ENCODE assay signal across 22 cellular contexts in the genomic region with DNA sequence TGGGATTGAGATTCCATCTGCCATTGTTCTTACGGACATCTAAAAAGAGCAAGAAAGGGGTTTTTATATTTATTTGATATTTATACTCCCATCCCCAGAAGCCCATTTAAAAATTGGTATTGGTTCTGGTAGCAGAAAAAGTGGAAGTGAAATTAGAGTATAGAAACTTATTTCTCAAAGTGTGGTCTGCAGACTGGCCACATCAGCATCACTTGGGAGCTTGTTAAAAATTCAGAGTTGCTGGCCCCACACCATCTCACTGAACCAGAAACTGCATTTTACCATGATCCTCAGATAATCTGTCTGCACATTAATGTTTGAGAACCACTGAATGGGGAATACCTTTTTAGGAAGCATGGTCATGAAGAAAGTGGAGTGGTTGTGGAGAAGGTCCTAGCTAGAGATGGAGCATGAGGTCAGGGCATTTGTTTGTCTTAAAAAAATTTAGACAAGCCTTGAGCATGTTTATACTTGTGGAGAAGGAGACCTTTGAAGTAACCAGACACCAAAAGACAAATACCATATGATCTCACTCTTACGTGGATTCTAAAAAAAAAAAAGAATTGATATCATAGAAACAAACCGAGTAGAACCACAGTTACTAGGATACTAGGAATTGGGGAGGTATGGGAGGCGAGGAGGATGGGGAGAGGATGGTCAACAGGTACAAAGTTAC.
DNase-seq lines count a peak whose midpoint lies in the region; ATAC-seq and TF ChIP-seq lines count a peak whose summit lies in the region.
"Had no signal": no experiment of that assay in that cellular context is flagged by ENCODE, and none has a peak within 500 bp of the region (broad histone marks: within the 10 kb centered on the region; RNA-seq: fewer than 3 reads in every experiment).

No MANE protein-coding gene starts in this region.

- H3K4me3 ChIP-seq in SJCRH30: no peak overlapping the region
- H3K4me3 ChIP-seq: heart left ventricle, right atrium auricular region, vagina had no signal

- in situ Hi-C loops in GM13977 (cut with MboI; ENCODE audit: low pct_unique_long_range_greater_than_20kb, low sequenced_read_pairs, unreplicated experiment): no loop called here

- H3K9me3 ChIP-seq in SJCRH30 (replicated peaks): no peaks in the 10 kb centered on the region
- H3K9me3 ChIP-seq: heart left ventricle, right atrium auricular region, vagina had no signal

- H3K36me3 ChIP-seq in SJCRH30: no peaks in the 10 kb centered on the region
- H3K36me3 ChIP-seq: heart left ventricle, right atrium auricular region, vagina had no signal

- ATAC-seq in GM19452 (IDR thresholded peaks at IDR 0.05; ENCODE audit: unreplicated experiment) (peak; percentile 61), HG02852 (IDR thresholded peaks at IDR 0.05; ENCODE audit: unreplicated experiment) (peak; percentile 62), HG03565 (IDR thresholded peaks at IDR 0.05; ENCODE audit: unreplicated experiment) (peak; percentile 78), HG03460 (IDR thresholded peaks at IDR 0.05; ENCODE audit: unreplicated experiment) (no peak)
- ATAC-seq: activated CD8-positive, alpha-beta memory T cell treated with anti-CD3 and anti-CD28 coated beads, Interleukin-2, amount 10 ng/mL, durations not matched to agents 7 days and 5 days; activated naive CD4-positive, alpha-beta T cell treated with anti-CD3 and anti-CD28 coated beads, Interleukin-2, amount 50 U/mL, for 72 hours; heart left ventricle; left cardiac atrium; naive thymus-derived CD4-positive, alpha-beta T cell had no signal

- no peak for TF ChIP-seq CTCF in GM13977 (IDR thresholded peaks at IDR 0.05; ENCODE audit: extremely low read depth, insufficient read depth, missing control alignments)

- H3K27ac ChIP-seq in SJCRH30: no peak overlapping the region
- H3K27ac ChIP-seq: epithelial cell of prostate, heart left ventricle, right atrium auricular region, vagina had no signal

- no peaks in the 10 kb centered on the region for H3K4me1 ChIP-seq in SJCRH30
- H3K4me1 ChIP-seq: heart left ventricle, right atrium auricular region, vagina had no signal

- DNase-seq in GM13977 (ENCODE audit: low spot score) (peak; percentile 9), NCI-H146 (lab: John Stamatoyannopoulos, UW) (no peak), HUDEP-2 (lab: John Stamatoyannopoulos, UW; ENCODE audit: unreplicated experiment in 76 of 76) (no peak), SJCRH30 (no peak)
- DNase-seq: activated CD8-positive, alpha-beta memory T cell treated with anti-CD3 and anti-CD28 coated beads, Interleukin-2, amount 10 ng/mL, durations not matched to agents 7 days and 5 days; DMS79 treated with DMSO at 0.1 percent for 48 hours; heart left ventricle; left cardiac atrium; naive thymus-derived CD4-positive, alpha-beta T cell; NCI-H1417; NCI-H526; SHP77; stimulated activated CD4-positive, alpha-beta T cell treated with anti-CD3 and anti-CD28 coated beads, Interleukin-4, amount 100 ng/mL, for 1 hour; stimulated activated naive CD4-positive, alpha-beta T cell treated with Interleukin-2 at 50 U/mL for 16 hours had no signal

- H3K27me3 ChIP-seq in SJCRH30: no peaks in the 10 kb centered on the region
- H3K27me3 ChIP-seq: heart left ventricle, right atrium auricular region, vagina had no signal
